8 cellular contexts compared by ENCODE assay signal in the genomic region with DNA sequence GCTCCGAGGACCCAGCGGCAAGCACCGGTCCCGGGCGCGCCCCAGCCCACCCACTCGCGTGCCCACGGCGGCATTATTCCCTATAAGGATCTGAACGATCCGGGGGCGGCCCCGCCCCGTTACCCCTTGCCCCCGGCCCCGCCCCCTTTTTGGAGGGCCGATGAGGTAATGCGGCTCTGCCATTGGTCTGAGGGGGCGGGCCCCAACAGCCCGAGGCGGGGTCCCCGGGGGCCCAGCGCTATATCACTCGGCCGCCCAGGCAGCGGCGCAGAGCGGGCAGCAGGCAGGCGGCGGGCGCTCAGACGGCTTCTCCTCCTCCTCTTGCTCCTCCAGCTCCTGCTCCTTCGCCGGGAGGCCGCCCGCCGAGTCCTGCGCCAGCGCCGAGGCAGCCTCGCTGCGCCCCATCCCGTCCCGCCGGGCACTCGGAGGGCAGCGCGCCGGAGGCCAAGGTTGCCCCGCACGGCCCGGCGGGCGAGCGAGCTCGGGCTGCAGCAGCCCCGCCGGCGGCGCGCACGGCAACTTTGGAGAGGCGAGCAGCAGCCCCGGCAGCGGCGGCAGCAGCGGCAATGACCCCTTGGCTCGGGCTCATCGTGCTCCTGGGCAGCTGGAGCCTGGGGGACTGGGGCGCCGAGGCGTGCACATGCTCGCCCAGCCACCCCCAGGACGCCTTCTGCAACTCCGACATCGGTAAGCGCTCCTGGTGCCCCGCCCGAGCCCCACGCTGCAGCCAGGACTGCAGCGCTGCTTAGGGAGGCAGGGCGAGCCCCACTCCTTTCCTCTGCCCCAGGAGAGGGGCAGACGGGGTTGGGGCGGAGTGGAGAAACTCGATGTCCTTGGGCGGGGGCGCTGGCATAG. TPM values are rescaled to one million over a fixed set of nuclear protein-coding genes. Genes with fewer than 3 reads are reported as not detected.
DNase-seq lines count a peak whose midpoint lies in the region; ATAC-seq, FAIRE-seq and TF ChIP-seq lines count a peak whose summit lies in the region.

TSS of gene TIMP3 (plus strand) at position 270 of the 855 bp plus-strand sequence. CDS start at position 567, 297 bp downstream.

- in situ Hi-C loops in ACHN (cut with HindIII; ENCODE audit: low pct_ligation_motif_present, low pct_unique_long_range_greater_than_20kb, low sequenced_read_pairs) = no loop called here

- intact Hi-C loops in left ventricle myocardium inferior (cut with micrococcal nuclease) = no loop called here
- intact Hi-C loops in pancreas (cut with DNase I) = loop anchor here in 1 of 3 donors (5.0 kb wide), 1 partner anchor 144 kb away; no protein-coding TSS in a partner anchor

- peaks cover 11% of the 10 kb centered on the region for H3K36me3 ChIP-seq in left ventricle myocardium inferior
- no peaks in the 10 kb centered on the region for H3K36me3 ChIP-seq in pancreas

- TF ChIP-seq CTCF in left ventricle myocardium inferior (IDR thresholded peaks at IDR 0.05; ENCODE audit: borderline replicate concordance) = no peak
- no peak for TF ChIP-seq CTCF in pancreas (IDR thresholded peaks at IDR 0.05)

- H3K27ac ChIP-seq in left ventricle myocardium inferior (replicated peaks) (peak within 1 kb of the TSS; percentile 96), pancreas (peak within 1 kb of the TSS in 1 of 4 donors; percentile 23)

- WGBS in pancreas, 2 donors = 1% methylated on average over 46 to 88 of the region's 88 CpGs

- H3K9me3 ChIP-seq in left ventricle myocardium inferior (replicated peaks) (no peaks in the 10 kb centered on the region), pancreas (no peaks in the 10 kb centered on the region)

- ATAC-seq in pancreas (peak; percentile 42 to 79 (median 73)), GM18519 (IDR thresholded peaks at IDR 0.05; ENCODE audit: low FRiP score, unreplicated experiment) (no peak)

- H3K27me3 ChIP-seq in left ventricle myocardium inferior (ENCODE audit: low read depth) (no peaks in the 10 kb centered on the region), pancreas (peaks cover 0 to 5% (median 0%) of the 10 kb centered on the region in 4 donors)

- H3K4me1 ChIP-seq in left ventricle myocardium inferior = peaks cover 82% of the 10 kb centered on the region
- peaks cover 0 to 4% (median 0%) of the 10 kb centered on the region in 3 donors for H3K4me1 ChIP-seq in pancreas

- peak; percentile 41 for DNase-seq in stimulated activated CD4-positive, alpha-beta T cell treated with anti-CD3 and anti-CD28 coated beads, Interleukin-15, amount 100 ng/mL, for 24 hours
- DNase-seq in stimulated activated CD4-positive, alpha-beta T cell treated with anti-CD3 and anti-CD28 coated beads, Interleukin-1b, Interleukin-23, amount 100 ng/mL, for 48 hours = no peak
- DNase-seq in amygdala (lab: John Stamatoyannopoulos, UW) (peak in 41 of 56 donors; percentile 9 to 76 (median 44)), left ventricle myocardium inferior (peak; percentile 94), pancreas (peak; percentile 30 to 71 (median 59)), SK-N-DZ (ENCODE audit: low spot score) (no peak), ACHN (no peak)

- no peak for FAIRE-seq in pancreas (lab: Jason Lieb, UNC)

- H3K4me3 ChIP-seq in left ventricle myocardium inferior (peak within 1 kb of the TSS; percentile 100), pancreas (peak within 1 kb of the TSS; percentile 20 to 44 (median 30))

RNA-seq across cellular contexts. Expression of gene TIMP3, which starts in this region (rescaled TPM):
- total RNA-seq in left ventricle myocardium inferior = 250 TPM
- total RNA-seq in pancreas = 10 to 100 TPM; 14.0 to 87.0 (median 48.2) TPM
- 10 to 100 TPM; 17.7 to 51.4 TPM for polyA plus RNA-seq in pancreas
- polyA plus RNA-seq in SK-N-DZ (2014; cell fraction: cytosol; rRNA removed) = not detected in 2 replicates
- 0.09 TPM in 1 of 2 replicates, not detected in the other for polyA plus RNA-seq in SK-N-DZ (2014; cell fraction: nucleus; rRNA removed)

Comparison
In these comparisons a context has a peak if more than half of its experiments do, and no peak if none do; other contexts are left out.
1. DNase-seq: peak in stimulated activated CD4-positive, alpha-beta T cell treated with anti-CD3 and anti-CD28 coated beads, Interleukin-15, amount 100 ng/mL, for 24 hours (single experiment), amygdala (41 of 56), left ventricle myocardium inferior (single experiment) and pancreas (6 of 6); none in stimulated activated CD4-positive, alpha-beta T cell treated with anti-CD3 and anti-CD28 coated beads, Interleukin-1b, Interleukin-23, amount 100 ng/mL, for 48 hours (single experiment), SK-N-DZ (single experiment) and ACHN (single experiment).